11 cellular contexts compared by ENCODE assay signal in the genomic region with DNA sequence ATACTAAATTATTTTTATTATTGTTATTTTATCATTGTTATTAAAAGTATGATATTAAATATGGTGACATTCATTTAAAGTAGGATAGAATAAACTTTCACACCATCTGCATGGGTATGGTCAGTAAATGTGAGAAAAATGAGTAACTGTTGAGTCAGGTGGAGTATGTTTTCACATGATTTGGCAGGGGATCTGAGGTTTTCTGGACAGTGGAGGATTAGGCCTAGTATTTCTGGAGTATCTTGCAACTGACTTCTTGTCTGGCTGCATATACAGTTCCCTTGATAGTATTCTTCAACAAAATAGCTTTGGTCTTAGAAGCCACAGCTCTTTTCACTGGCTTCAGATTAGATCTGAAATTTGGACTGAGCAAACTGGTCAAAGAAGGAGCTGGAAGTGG. TPM values are rescaled to one million over a fixed set of nuclear protein-coding genes. Genes with fewer than 3 reads are reported as not detected.
DNase-seq lines count a peak whose midpoint lies in the region; ATAC-seq and TF ChIP-seq lines count a peak whose summit lies in the region.
"Had no signal": no experiment of that assay in that cellular context is flagged by ENCODE, and none has a peak within 500 bp of the region (broad histone marks: within the 10 kb centered on the region; RNA-seq: fewer than 3 reads in every experiment).

No MANE protein-coding gene starts in this region.

- H4K20me1 ChIP-seq in PC-3 (ENCODE audit: low read length), result no peaks in the 10 kb centered on the region

- ATAC-seq in PC-3 (peak; percentile 71), HG02610 (IDR thresholded peaks at IDR 0.05; ENCODE audit: unreplicated experiment) (no peak)
- ATAC-seq: HCT116 had no signal

- H3K27ac ChIP-seq in PC-3 (ENCODE audit: low read length) (peak overlapping the region; percentile 57), duodenal mucosa (ENCODE audit: low read depth, low read length) (peak overlapping the region; percentile 10), colonic mucosa (no peak overlapping the region)

- TF ChIP-seq CTCF in AG10803 (conservative IDR thresholded peaks at IDR 0.05; ENCODE audit: low read length) (no peak), PC-3 (conservative IDR thresholded peaks at IDR 0.05; ENCODE audit: low read depth, low read length) (no peak), colonic mucosa (IDR thresholded peaks at IDR 0.05) (no peak)

- POLR2A ChIA-PET in PC-3 (lab: Charles Lee; ENCODE audit: unreplicated experiment), result no interaction called here

- DNase-seq in AG10803 (ENCODE audit: low read depth), result peak; percentile 65
- DNase-seq in PC-3, result peak; percentile 33
- peak; percentile 47 to 63 for DNase-seq in lung microvascular endothelial cell (ENCODE audit: low read depth in 2 of 2)
- no peak for DNase-seq in NCI-H1092 (lab: John Stamatoyannopoulos, UW)
- DNase-seq in AML-193 (lab: John Stamatoyannopoulos, UW), result no peak
- DNase-seq in colonic mucosa, result no peak
- DNase-seq: amygdala, NCI-H69 had no signal

- no TSS peak for BruUV-seq in PC-3 (replicated peaks; lab: Mats Ljungman, UMichigan)

- intact Hi-C loops in PC-3 (cut with micrococcal nuclease), result loop anchor here (5.0 kb wide), 1 partner anchor 42 kb away; no protein-coding TSS in a partner anchor
- intact Hi-C loops in colonic mucosa (cut with DNase I), result no loop called here

- H3K79me2 ChIP-seq in PC-3 (ENCODE audit: low read length), result peaks cover 33% of the 10 kb centered on the region

- H3K36me3 ChIP-seq in PC-3 (ENCODE audit: low read depth, low read length), result no peaks in the 10 kb centered on the region
- peaks cover 4% of the 10 kb centered on the region in 2 donors for H3K36me3 ChIP-seq in duodenal mucosa (ENCODE audit: control insufficient read depth in 1 of 2, insufficient read depth in 2 of 2, low read length in 2 of 2)
- no peaks in the 10 kb centered on the region for H3K36me3 ChIP-seq in colonic mucosa

- H3K4me1 ChIP-seq in PC-3 (ENCODE audit: insufficient read depth, low read length), result peaks cover 8% of the 10 kb centered on the region; the same call in 1 of the 2 replicates
- H3K4me1 ChIP-seq in duodenal mucosa (ENCODE audit: control insufficient read depth in 1 of 2, insufficient read depth in 2 of 2, low read length in 2 of 2), result no peaks in the 10 kb centered on the region
- no peaks in the 10 kb centered on the region for H3K4me1 ChIP-seq in colonic mucosa

- H3K9me3 ChIP-seq in PC-3 (ENCODE audit: low read length), result no peaks in the 10 kb centered on the region
- H3K9me3 ChIP-seq in duodenal mucosa (ENCODE audit: control insufficient read depth in 1 of 2, low read length in 2 of 2), result no peaks in the 10 kb centered on the region
- H3K9me3 ChIP-seq in colonic mucosa, result no peaks in the 10 kb centered on the region

- H3K27me3 ChIP-seq in PC-3 (ENCODE audit: low read length), result no peaks in the 10 kb centered on the region
- no peaks in the 10 kb centered on the region for H3K27me3 ChIP-seq in duodenal mucosa (ENCODE audit: control insufficient read depth in 1 of 2, insufficient read depth in 2 of 2, low read length in 2 of 2)
- H3K27me3 ChIP-seq in colonic mucosa, result no peaks in the 10 kb centered on the region

- H2AFZ ChIP-seq in PC-3 (ENCODE audit: low read length), result no peak overlapping the region

- no peaks in the 10 kb centered on the region for H3F3A ChIP-seq in PC-3 (ENCODE audit: low read length, unreplicated experiment)

- H3K9ac ChIP-seq in PC-3 (ENCODE audit: low read length), result no peak overlapping the region
- H3K9ac ChIP-seq in duodenal mucosa (ENCODE audit: low read depth in 1 of 2, low read length in 2 of 2), result no peak overlapping the region
- H3K9ac ChIP-seq in colonic mucosa (ENCODE audit: low read depth in 2 of 2, low read length in 2 of 2), result no peak overlapping the region

- no peak overlapping the region for H3K4me2 ChIP-seq in PC-3 (ENCODE audit: low read length)

- no peaks in the 10 kb centered on the region for H3K9me2 ChIP-seq in PC-3 (replicated peaks; ENCODE audit: low read length)

- H3K4me3 ChIP-seq in AG10803 (ENCODE audit: low read length), result no peak overlapping the region
- H3K4me3 ChIP-seq in PC-3 (ENCODE audit: low read length), result no peak overlapping the region
- no peak overlapping the region for H3K4me3 ChIP-seq in duodenal mucosa (ENCODE audit: low read depth in 1 of 2, low read length in 2 of 2)
- no peak overlapping the region for H3K4me3 ChIP-seq in colonic mucosa

- CTCF ChIA-PET in PC-3 (lab: Charles Lee), result no interaction called here

RNA-seq across cellular contexts. Expression of a gene that starts 54.5 kb away (rescaled TPM):
- total RNA-seq in PC-3 (2014; rRNA removed) (25.2 and 31.3 TPM in 2 replicates), lung microvascular endothelial cell (10.3 and 10.9 TPM in 2 replicates), colonic mucosa (10 to 100 TPM; 59.8 to 73.4 TPM)

RNA-seq across cellular contexts. Expression of a gene that starts 58.6 kb away (rescaled TPM):
- not detected in 2 replicates for total RNA-seq in PC-3 (2014; rRNA removed)
- total RNA-seq in lung microvascular endothelial cell, result not detected in 2 replicates
- not detected for total RNA-seq in colonic mucosa

Comparison
In these comparisons a context has a peak if more than half of its experiments do, and no peak if none do; other contexts are left out.
1. DNase-seq: peak in AG10803 (single experiment), PC-3 (single experiment) and lung microvascular endothelial cell (2 of 2); none in NCI-H1092 (single experiment), AML-193 (0 of 2) and colonic mucosa (single experiment).